Comparison of ENCODE assay signal across 21 cellular contexts in genomic region chr7:141275350-141275749, GRCh38.
DNase-seq lines count a peak whose midpoint lies in the region; ATAC-seq and TF ChIP-seq lines count a peak whose summit lies in the region.
"Had no signal": no experiment of that assay in that cellular context is flagged by ENCODE, and none has a peak within 500 bp of the region (broad histone marks: within the 10 kb centered on the region; RNA-seq: fewer than 3 reads in every experiment).

No MANE protein-coding gene starts in this region.

- CTCF ChIA-PET in WTC11 (lab: Charles Lee) = interaction anchor here (0.7 to 1.4 kb wide), 2 partner anchors 60 to 374 kb away, joined by 3 to 6 read pairs; no protein-coding TSS in a partner anchor

- DNase-seq in NCI-H82 (lab: John Stamatoyannopoulos, UW) = peak; percentile 2
- DNase-seq in NCI-H82 treated with DMSO at 0.1 percent for 48 hours (lab: John Stamatoyannopoulos, UW; ENCODE audit: unreplicated experiment) = no peak
- DNase-seq in WTC11 (ENCODE audit: low spot score) = peak; percentile 23
- peak; percentile 32 for DNase-seq in iPS-NIHi11 (ENCODE audit: low spot score)
- no peak for DNase-seq in HFFc6
- no peak for DNase-seq in NCI-H1417 treated with DMSO at 0.1 percent for 48 hours (lab: John Stamatoyannopoulos, UW)
- DNase-seq in dedifferentiated amniotic fluid mesenchymal stem cell (ENCODE audit: extremely low spot score) = no peak
- DNase-seq in NCI-H1436 treated with DMSO at 0.1 percent for 48 hours (lab: John Stamatoyannopoulos, UW) = no peak
- DNase-seq: CD4-positive, alpha-beta T cell; DMS79; GDM1; KG1; NCI-H1048; NCI-H1417; NCI-H187; NCI-H2081 treated with DMSO at 0.1 percent for 48 hours; NCI-H446; NCI-H524 treated with DMSO at 0.1 percent for 48 hours; NCI-H774; SIG-M5 had no signal

- POLR2A ChIA-PET in WTC11 (lab: Charles Lee) = no interaction called here

- no peaks in the 10 kb centered on the region for H3K9me3 Mint-ChIP-seq in WTC11
- peaks cover 5% of the 10 kb centered on the region; the same call in 1 of the 2 replicates for H3K9me3 Mint-ChIP-seq in HFFc6
- H3K9me3 Mint-ChIP-seq: CD4-positive, alpha-beta T cell had no signal

- peak; percentile 73 for ATAC-seq in WTC11
- ATAC-seq: Panc1 had no signal

- H3K36me3 Mint-ChIP-seq in WTC11 (no peaks in the 10 kb centered on the region), HFFc6 (ENCODE audit: low read depth) (no peaks in the 10 kb centered on the region)

- H3K4me1 Mint-ChIP-seq in WTC11 (peaks cover under 1% of the 10 kb centered on the region), HFFc6 (ENCODE audit: low read depth) (peaks cover 8% of the 10 kb centered on the region; the same call in 1 of the 2 replicates)

- no peak overlapping the region for H3K27ac Mint-ChIP-seq in WTC11
- no peak overlapping the region for H3K27ac Mint-ChIP-seq in HFFc6
- H3K27ac Mint-ChIP-seq: CD4-positive, alpha-beta T cell had no signal

- no peak overlapping the region for H3K4me3 Mint-ChIP-seq in WTC11
- no peak overlapping the region for H3K4me3 Mint-ChIP-seq in HFFc6
- H3K4me3 Mint-ChIP-seq: CD4-positive, alpha-beta T cell had no signal

- TF ChIP-seq CTCF in WTC11 (IDR thresholded peaks at IDR 0.05) (no peak), HFFc6 (IDR thresholded peaks at IDR 0.05) (no peak)

- no peaks in the 10 kb centered on the region for H3K27me3 Mint-ChIP-seq in WTC11 (ENCODE audit: low read depth)
- H3K27me3 Mint-ChIP-seq in HFFc6 (ENCODE audit: insufficient read depth) = peaks cover 2% of the 10 kb centered on the region; the same call in 1 of the 2 replicates
- H3K27me3 Mint-ChIP-seq: CD4-positive, alpha-beta T cell had no signal

TF ChIP-seq in WTC11, 78 proteins besides CTCF, POLR2A, EP300 and RAD21:
- TF ChIP-seq CREB1 (CRISPR knock-in tag; IDR thresholded peaks at IDR 0.05) = no peak
- no peak for TF ChIP-seq ZBTB43 (CRISPR knock-in tag; IDR thresholded peaks at IDR 0.05)
- no peak for TF ChIP-seq EMX1 (CRISPR knock-in tag; IDR thresholded peaks at IDR 0.05)
- TF ChIP-seq TEAD4 (CRISPR knock-in tag; IDR thresholded peaks at IDR 0.05) = no peak
- no peak for TF ChIP-seq ZNF416 (CRISPR knock-in tag; IDR thresholded peaks at IDR 0.05)
- no peak for TF ChIP-seq ATF3 (CRISPR knock-in tag; conservative IDR thresholded peaks at IDR 0.05)
- TF ChIP-seq ESRRA (CRISPR knock-in tag; IDR thresholded peaks at IDR 0.05; ENCODE audit: borderline replicate concordance) = no peak
- TF ChIP-seq STAT6 (CRISPR knock-in tag; conservative IDR thresholded peaks at IDR 0.05; ENCODE audit: low read depth) = no peak
- TF ChIP-seq CBFB (CRISPR knock-in tag; IDR thresholded peaks at IDR 0.05; ENCODE audit: low read depth) = no peak
- TF ChIP-seq ZNF317 (CRISPR knock-in tag; IDR thresholded peaks at IDR 0.05; ENCODE audit: borderline replicate concordance, low read depth) = no peak
- no peak for TF ChIP-seq AFF4 (CRISPR knock-in tag; IDR thresholded peaks at IDR 0.05; ENCODE audit: borderline replicate concordance)
- TF ChIP-seq ETV6 (CRISPR knock-in tag; IDR thresholded peaks at IDR 0.05) = no peak
- TF ChIP-seq E2F1 (CRISPR knock-in tag; IDR thresholded peaks at IDR 0.05) = no peak
- TF ChIP-seq ATF2 (CRISPR knock-in tag; IDR thresholded peaks at IDR 0.05; ENCODE audit: borderline replicate concordance, low read depth) = no peak

Comparison
In these comparisons a context has a peak if more than half of its experiments do, and no peak if none do; other contexts are left out.
1. DNase-seq: peak in NCI-H82 (single experiment), WTC11 (single experiment) and iPS-NIHi11 (single experiment); none in NCI-H82 treated with DMSO at 0.1 percent for 48 hours (single experiment), HFFc6 (single experiment), NCI-H1417 treated with DMSO at 0.1 percent for 48 hours (single experiment), dedifferentiated amniotic fluid mesenchymal stem cell (single experiment) and NCI-H1436 treated with DMSO at 0.1 percent for 48 hours (single experiment).